ENCODE assay signal across 37 cellular contexts in genomic region chr16:20997147-20997546, GRCh38.
"Had no signal": no experiment of that assay in that cellular context is flagged by ENCODE, and none has a peak within 500 bp of the region (broad histone marks: within the 10 kb centered on the region; RNA-seq: fewer than 3 reads in every experiment).

No MANE protein-coding gene starts in this region.

- H3K4me1 ChIP-seq: adrenal gland, body of pancreas, breast epithelium had no signal

- FAIRE-seq: astrocyte, TTC549 had no signal

- H3K27me3 ChIP-seq: adrenal gland, body of pancreas, brain microvascular endothelial cell, breast epithelium had no signal

- H3K4me3 Mint-ChIP-seq: activated B cell treated with CpG ODN at 0.5 μM for 24 hours; activated CD4-positive, alpha-beta memory T cell treated with anti-CD3 and anti-CD28 coated beads for 36 hours; activated CD4-positive, alpha-beta T cell treated with anti-CD3 and anti-CD28 coated beads, Interleukin-2, amount 10 ng/mL, durations not matched to agents 24 days and 14 days; activated CD8-positive, alpha-beta T cell treated with anti-CD3 and anti-CD28 coated beads for 36 hours; activated naive CD4-positive, alpha-beta T cell treated with anti-CD3 and anti-CD28 coated beads for 36 hours; activated naive CD8-positive, alpha-beta T cell treated with anti-CD3 and anti-CD28 coated beads for 36 hours; activated T-cell treated with anti-CD3 and anti-CD28 coated beads, Interleukin-2, amount 50 U/mL, for 4 hours; activated T-cell treated with anti-CD3 and anti-CD28 coated beads, Interleukin-2, amount 50 U/mL, for 72 hours; activated T-helper 1 cell treated with anti-CD3 and anti-CD28 coated beads, Interleukin-12 subunit alpha, Interleukin-12 subunit beta, Interleukin-2, Interleukin-4 antibody, amounts not matched to agents 30 ng/mL and 10 ng/mL and 1 ng/mL, durations not matched to agents 14 hours and 24 hours and 36 hours; activated T-helper 17 cell treated with anti-CD3 and anti-CD28 coated beads, Interleukin-2, amount 50 U/mL, for 72 hours; T-helper 1 cell treated with Interleukin-12 subunit alpha and Interleukin-12 subunit beta and Interleukin-4 antibody, amounts not matched to agents 30 μg/mL and 1 μg/mL, for 36 hours; T-helper 2 cell treated with Interferon-gamma antibody and Interleukin-4, amounts not matched to agents 5 μg/mL and 100 μg/mL, for 36 hours had no signal

- H3K4me1 Mint-ChIP-seq: activated B cell treated with CpG ODN at 0.5 μM for 24 hours; activated CD4-positive, alpha-beta T cell treated with anti-CD3 and anti-CD28 coated beads, Interleukin-2, amount 10 ng/mL, durations not matched to agents 24 days and 14 days; activated T-helper 17 cell treated with anti-CD3 and anti-CD28 coated beads, Interleukin-2, amount 50 U/mL, for 72 hours had no signal

- H3K36me3 Mint-ChIP-seq: activated CD4-positive, alpha-beta memory T cell treated with anti-CD3 and anti-CD28 coated beads for 36 hours; activated naive CD4-positive, alpha-beta T cell treated with anti-CD3 and anti-CD28 coated beads, Interleukin-2, amount 50 U/mL, for 72 hours; activated naive CD8-positive, alpha-beta T cell treated with anti-CD3 and anti-CD28 coated beads for 36 hours had no signal

- H3K4me3 ChIP-seq: adrenal gland, body of pancreas, breast epithelium had no signal

- H3K27ac ChIP-seq: adrenal gland, body of pancreas, brain microvascular endothelial cell, breast epithelium, VCaP had no signal

- ATAC-seq: activated CD8-positive, alpha-beta T cell treated with anti-CD3 and anti-CD28 coated beads for 36 hours; activated naive CD4-positive, alpha-beta T cell treated with anti-CD3 and anti-CD28 coated beads, Interleukin-2, amount 50 U/mL, for 72 hours; activated T-cell treated with anti-CD3 and anti-CD28 coated beads, Interleukin-2, amount 50 U/mL, for 4 hours; activated T-cell treated with anti-CD3 and anti-CD28 coated beads, Interleukin-2, amount 50 U/mL, for 72 hours; activated T-helper 17 cell treated with anti-CD3 and anti-CD28 coated beads, Interleukin-2, amount 50 U/mL, for 72 hours; body of pancreas had no signal

- H3K9me3 ChIP-seq: adrenal gland, body of pancreas, breast epithelium had no signal

- H3K27ac Mint-ChIP-seq: activated B cell treated with CpG ODN at 0.5 μM for 24 hours; activated CD4-positive, alpha-beta memory T cell treated with anti-CD3 and anti-CD28 coated beads for 36 hours; activated CD4-positive, alpha-beta T cell treated with anti-CD3 and anti-CD28 coated beads, Interleukin-2, amount 10 ng/mL, durations not matched to agents 24 days and 14 days; activated CD8-positive, alpha-beta T cell treated with anti-CD3 and anti-CD28 coated beads for 36 hours; activated naive CD4-positive, alpha-beta T cell treated with anti-CD3 and anti-CD28 coated beads for 36 hours; activated naive CD4-positive, alpha-beta T cell treated with anti-CD3 and anti-CD28 coated beads, Interleukin-2, amount 50 U/mL, for 72 hours; activated naive CD8-positive, alpha-beta T cell treated with anti-CD3 and anti-CD28 coated beads for 36 hours; activated T-cell treated with anti-CD3 and anti-CD28 coated beads, Interleukin-2, amount 50 U/mL, for 72 hours; activated T-helper 1 cell treated with anti-CD3 and anti-CD28 coated beads, Interleukin-12 subunit alpha, Interleukin-12 subunit beta, Interleukin-2, Interleukin-4 antibody, amounts not matched to agents 30 ng/mL and 10 ng/mL and 1 ng/mL, durations not matched to agents 14 hours and 24 hours and 36 hours; activated T-helper 17 cell treated with anti-CD3 and anti-CD28 coated beads, Interleukin-2, amount 50 U/mL, for 72 hours; T-helper 1 cell treated with Interleukin-12 subunit alpha and Interleukin-12 subunit beta and Interleukin-4 antibody, amounts not matched to agents 30 μg/mL and 1 μg/mL, for 36 hours; T-helper 2 cell treated with Interferon-gamma antibody and Interleukin-4, amounts not matched to agents 5 μg/mL and 100 μg/mL, for 36 hours had no signal

- H3K27me3 Mint-ChIP-seq: activated naive CD8-positive, alpha-beta T cell treated with anti-CD3 and anti-CD28 coated beads for 36 hours had no signal

- H3K9me3 Mint-ChIP-seq: activated B cell treated with CpG ODN at 0.5 μM for 24 hours; activated CD4-positive, alpha-beta memory T cell treated with anti-CD3 and anti-CD28 coated beads for 36 hours; activated CD4-positive, alpha-beta T cell treated with anti-CD3 and anti-CD28 coated beads, Interleukin-2, amount 10 ng/mL, durations not matched to agents 24 days and 14 days; activated CD8-positive, alpha-beta T cell treated with anti-CD3 and anti-CD28 coated beads for 36 hours; activated naive CD4-positive, alpha-beta T cell treated with anti-CD3 and anti-CD28 coated beads for 36 hours; activated naive CD4-positive, alpha-beta T cell treated with anti-CD3 and anti-CD28 coated beads, Interleukin-2, amount 50 U/mL, for 72 hours; activated naive CD8-positive, alpha-beta T cell treated with anti-CD3 and anti-CD28 coated beads for 36 hours; activated T-cell treated with anti-CD3 and anti-CD28 coated beads, Interleukin-2, amount 50 U/mL, for 4 hours; activated T-cell treated with anti-CD3 and anti-CD28 coated beads, Interleukin-2, amount 50 U/mL, for 72 hours; activated T-helper 1 cell treated with anti-CD3 and anti-CD28 coated beads, Interleukin-12 subunit alpha, Interleukin-12 subunit beta, Interleukin-2, Interleukin-4 antibody, amounts not matched to agents 30 ng/mL and 10 ng/mL and 1 ng/mL, durations not matched to agents 14 hours and 24 hours and 36 hours; activated T-helper 17 cell treated with anti-CD3 and anti-CD28 coated beads, Interleukin-2, amount 50 U/mL, for 72 hours; T-helper 1 cell treated with Interleukin-12 subunit alpha and Interleukin-12 subunit beta and Interleukin-4 antibody, amounts not matched to agents 30 μg/mL and 1 μg/mL, for 36 hours; T-helper 2 cell treated with Interferon-gamma antibody and Interleukin-4, amounts not matched to agents 5 μg/mL and 100 μg/mL, for 36 hours had no signal

- DNase-seq: activated B cell treated with CpG ODN at 0.5 μM for 24 hours; activated CD4-positive, alpha-beta memory T cell treated with anti-CD3 and anti-CD28 coated beads for 36 hours; activated CD4-positive, alpha-beta T cell treated with anti-CD3 and anti-CD28 coated beads for 4 hours; activated CD4-positive, alpha-beta T cell treated with anti-CD3 and anti-CD28 coated beads, Interleukin-2, amount 10 ng/mL, durations not matched to agents 24 days and 14 days; activated CD4-positive, alpha-beta T cell treated with anti-CD3 and anti-CD28 coated beads, Interleukin-2, amount 50 U/mL, for 1 hour; activated CD4-positive, alpha-beta T cell treated with anti-CD3 and anti-CD28 coated beads, Interleukin-2, amount 50 U/mL, for 4 hours; activated CD4-positive, CD25-positive, alpha-beta regulatory T cell treated with anti-CD3 and anti-CD28 coated beads, Interleukin-2, amount 50 U/mL, for 72 hours; activated CD8-positive, alpha-beta memory T cell treated with anti-CD3 and anti-CD28 coated beads, Interleukin-2, amount 50 U/mL, for 4 hours; activated CD8-positive, alpha-beta T cell treated with anti-CD3 and anti-CD28 coated beads for 36 hours; activated effector memory CD4-positive, alpha-beta T cell treated with anti-CD3 and anti-CD28 coated beads, Interleukin-2, amount 50 U/mL, for 16 hours; activated gamma-delta T cell treated with Interleukin-2 at 50 U/mL for 16 hours; activated naive CD4-positive, alpha-beta T cell; activated naive CD4-positive, alpha-beta T cell treated with anti-CD3 and anti-CD28 coated beads for 36 hours; activated naive CD4-positive, alpha-beta T cell treated with anti-CD3 and anti-CD28 coated beads, Interleukin-2, amount 50 U/mL, for 16 hours; activated naive CD8-positive, alpha-beta T cell treated with anti-CD3 and anti-CD28 coated beads for 36 hours; activated T-cell treated with anti-CD3 and anti-CD28 coated beads for 4 hours; activated T-cell treated with anti-CD3 and anti-CD28 coated beads, Interleukin-2, amount 50 U/mL, for 1 hour; activated T-cell treated with anti-CD3 and anti-CD28 coated beads, Interleukin-2, amount 50 U/mL, for 4 hours; activated T-cell treated with anti-CD3 and anti-CD28 coated beads, Interleukin-2, amount 50 U/mL, for 72 hours; adrenal gland; amniotic stem cell; aorta; body of pancreas; brain microvascular endothelial cell; central memory CD4-positive, alpha-beta T cell; T-helper 1 cell; T-helper 2 cell; T-helper 9 cell had no signal

- H3K36me3 ChIP-seq: adrenal gland, brain microvascular endothelial cell, breast epithelium had no signal
